In the genomic region with DNA sequence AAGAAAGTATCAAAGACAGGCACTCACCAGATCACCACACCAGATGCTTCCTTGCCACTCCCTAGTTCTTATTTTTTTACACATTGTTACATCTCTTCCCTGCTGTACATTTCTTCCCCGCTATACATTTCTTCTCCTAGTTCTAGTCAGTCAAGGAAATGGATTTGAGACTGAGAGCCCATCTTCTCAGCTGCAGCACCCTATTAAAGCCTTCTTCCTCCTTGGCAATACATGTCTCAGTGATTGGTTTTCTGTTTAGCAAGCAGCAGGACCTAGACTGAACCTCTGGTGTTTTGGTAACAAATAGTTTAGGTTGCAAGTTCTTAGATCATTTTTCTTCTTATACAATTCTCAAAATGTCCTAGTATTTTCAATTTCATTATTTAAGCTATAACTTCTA, we compare ENCODE assay signal across 10 cellular contexts.
"Had no signal": no experiment of that assay in that cellular context is flagged by ENCODE, and none has a peak within 500 bp of the region (broad histone marks: within the 10 kb centered on the region; RNA-seq: fewer than 3 reads in every experiment).

No MANE protein-coding gene starts in this region.

- H3K4me1 Mint-ChIP-seq: H9 had no signal

- H3K36me3 ChIP-seq: HAP-1 had no signal

- H3K27ac ChIP-seq: GM23248 had no signal

- H3K4me3 ChIP-seq: GM23248, HAP-1 had no signal

- DNase-seq: GOT3, H7, H9, HCEC 1CT, HFFc6 had no signal

- H3K4me3 Mint-ChIP-seq: H9, HFFc6 had no signal

- H2AFZ ChIP-seq: GM23248 had no signal

- H3K27ac Mint-ChIP-seq: H9, HFFc6 had no signal

- FAIRE-seq: H1, H54 had no signal

- H3K9ac ChIP-seq: GM23248 had no signal

- ATAC-seq: HCT116 had no signal
